ENCODE assay signal across 14 cellular contexts in genomic region chr6:159759645-159760044, GRCh38. TPM values are rescaled to one million over a fixed set of nuclear protein-coding genes. Genes with fewer than 3 reads are reported as not detected.
A peak's percentile ranks its signal among the peaks of the same experiment; 100 is the strongest.
DNase-seq lines count a peak whose midpoint lies in the region; ATAC-seq and TF ChIP-seq lines count a peak whose summit lies in the region.
"Had no signal": no experiment of that assay in that cellular context is flagged by ENCODE, and none has a peak within 500 bp of the region (broad histone marks: within the 10 kb centered on the region; RNA-seq: fewer than 3 reads in every experiment).

No MANE protein-coding gene starts in this region.

- peak overlapping the region; percentile 93 for H3K27ac ChIP-seq in endodermal cell (ENCODE audit: low read depth, low read length)
- H3K27ac ChIP-seq: brain microvascular endothelial cell, upper lobe of right lung had no signal

- H3K36me3 Mint-ChIP-seq in activated T-cell treated with anti-CD3 and anti-CD28 coated beads, Interleukin-2, amount 50 U/mL, for 4 hours (ENCODE audit: insufficient read depth), result peaks cover 25% of the 10 kb centered on the region
- H3K36me3 Mint-ChIP-seq in endodermal cell (ENCODE audit: low read depth), result peaks cover 56% of the 10 kb centered on the region
- peaks cover 38 to 48% of the 10 kb centered on the region in 2 donors for H3K36me3 Mint-ChIP-seq in CD14-positive monocyte

- no peak for ATAC-seq in activated T-cell treated with anti-CD3 and anti-CD28 coated beads, Interleukin-2, amount 50 U/mL, for 4 hours
- no peak for ATAC-seq in sciatic nerve
- ATAC-seq: HCT116, upper lobe of right lung had no signal

- H3K4me1 ChIP-seq in endodermal cell (ENCODE audit: control insufficient read depth, insufficient read depth, low read length) (peaks cover 4% of the 10 kb centered on the region), skeletal muscle satellite cell (ENCODE audit: control insufficient read depth, insufficient read depth, low read length) (peaks cover 41% of the 10 kb centered on the region)
- H3K4me1 ChIP-seq: BE2C had no signal

- no peak for DNase-seq in activated T-cell treated with anti-CD3 and anti-CD28 coated beads, Interleukin-2, amount 50 U/mL, for 4 hours
- DNase-seq in activated T-cell treated with anti-CD3 and anti-CD28 coated beads for 4 hours, result no peak
- peak; percentile 14 for DNase-seq in RKO (ENCODE audit: low spot score)
- DNase-seq in endodermal cell, result no peak
- no peak for DNase-seq in CD14-positive monocyte (ENCODE audit: low spot score)
- DNase-seq in middle frontal gyrus (ENCODE audit: extremely low spot score, low spot score), result no peak
- DNase-seq in sciatic nerve (ENCODE audit: low spot score), result no peak
- DNase-seq: BE2C, brain microvascular endothelial cell, Peyer's patch, upper lobe of right lung had no signal

- H3K27ac Mint-ChIP-seq in endodermal cell, result peak overlapping the region; percentile 96
- H3K27ac Mint-ChIP-seq in CD14-positive monocyte, result peak overlapping the region in 2 of 7 donors; percentile 23 to 56

- peak overlapping the region; percentile 29 for H3K4me3 Mint-ChIP-seq in activated T-cell treated with anti-CD3 and anti-CD28 coated beads, Interleukin-2, amount 50 U/mL, for 4 hours
- no peak overlapping the region for H3K4me3 Mint-ChIP-seq in endodermal cell
- no peak overlapping the region for H3K4me3 Mint-ChIP-seq in CD14-positive monocyte

- no peak overlapping the region for H3K9ac ChIP-seq in endodermal cell (ENCODE audit: extremely low read depth, low read length, poor library complexity, severe bottlenecking)
- peak overlapping the region; percentile 52 for H3K9ac ChIP-seq in skeletal muscle satellite cell (ENCODE audit: low read depth, low read length)

- H3K4me2 ChIP-seq in skeletal muscle satellite cell (ENCODE audit: low read length), result no peak overlapping the region

- TF ChIP-seq CTCF in endodermal cell (conservative IDR thresholded peaks at IDR 0.05) (no peak), CD14-positive monocyte (IDR thresholded peaks at IDR 0.05) (no peak)

- WGBS in endodermal cell (ENCODE audit: insufficient coverage in 1 of 2, insufficient read length in 1 of 2), 2 experiments, result no CpG with 5 or more reads among the region's 2 CpGs

- H3K4me1 Mint-ChIP-seq in activated T-cell treated with anti-CD3 and anti-CD28 coated beads, Interleukin-2, amount 50 U/mL, for 4 hours (ENCODE audit: low read depth), result peaks cover 30% of the 10 kb centered on the region
- H3K4me1 Mint-ChIP-seq in endodermal cell, result peaks cover 19% of the 10 kb centered on the region
- H3K4me1 Mint-ChIP-seq in CD14-positive monocyte, result peaks cover 26% of the 10 kb centered on the region

- no peaks in the 10 kb centered on the region for H3K27me3 ChIP-seq in endodermal cell (ENCODE audit: control insufficient read depth, insufficient read depth, low read length, poor library complexity, severe bottlenecking)
- no peaks in the 10 kb centered on the region for H3K27me3 ChIP-seq in skeletal muscle satellite cell (ENCODE audit: control insufficient read depth, insufficient read depth, low read length)
- H3K27me3 ChIP-seq: BE2C, brain microvascular endothelial cell, Peyer's patch, upper lobe of right lung had no signal

- no peaks in the 10 kb centered on the region for H3K9me3 ChIP-seq in endodermal cell (ENCODE audit: control insufficient read depth, low read length)
- H3K9me3 ChIP-seq in skeletal muscle satellite cell (replicated peaks; ENCODE audit: low read length), result no peaks in the 10 kb centered on the region
- H3K9me3 ChIP-seq: BE2C, Peyer's patch, upper lobe of right lung had no signal

- H3K4me3 ChIP-seq in endodermal cell (ENCODE audit: low read length) (no peak overlapping the region), skeletal muscle satellite cell (ENCODE audit: low read length) (no peak overlapping the region)
- H3K4me3 ChIP-seq: Peyer's patch, upper lobe of right lung had no signal

- no peaks in the 10 kb centered on the region for H3K27me3 Mint-ChIP-seq in activated T-cell treated with anti-CD3 and anti-CD28 coated beads, Interleukin-2, amount 50 U/mL, for 4 hours (ENCODE audit: low read depth)
- H3K27me3 Mint-ChIP-seq in endodermal cell (ENCODE audit: insufficient read depth), result no peaks in the 10 kb centered on the region
- no peaks in the 10 kb centered on the region for H3K27me3 Mint-ChIP-seq in CD14-positive monocyte (ENCODE audit: low read depth in 3 of 3)

- H3K36me3 ChIP-seq in endodermal cell (ENCODE audit: control insufficient read depth, insufficient read depth, low read length) (peaks cover 76% of the 10 kb centered on the region), skeletal muscle satellite cell (ENCODE audit: insufficient read depth, low read length) (peaks cover 47% of the 10 kb centered on the region)

- intact Hi-C loops in CD14-positive monocyte (cut with micrococcal nuclease), result loop anchor here (5.0 kb wide), 1 partner anchor 32 kb away; the partner anchor contains the start of gene WTAP (in 2 of the 2)
- intact Hi-C loops in sciatic nerve (cut with DNase I), result no loop called here

- H3K9me3 Mint-ChIP-seq in activated T-cell treated with anti-CD3 and anti-CD28 coated beads, Interleukin-2, amount 50 U/mL, for 4 hours, result no peaks in the 10 kb centered on the region
- H3K9me3 Mint-ChIP-seq in endodermal cell (no peaks in the 10 kb centered on the region), CD14-positive monocyte (no peaks in the 10 kb centered on the region)

RNA-seq across cellular contexts. Expression of gene ACAT2, which starts 2.2 kb away (rescaled TPM):
- total RNA-seq in activated T-cell treated with anti-CD3 and anti-CD28 coated beads, Interleukin-2, amount 50 U/mL, for 4 hours, result 10 to 100 TPM; 37.2 to 49.0 (median 44.1) TPM
- 100 to 1,000 TPM; 108 to 147 TPM for total RNA-seq in endodermal cell
- 161 TPM for polyA plus RNA-seq in endodermal cell (2013, experiment 1 of 2)
- polyA plus RNA-seq in endodermal cell (2013, experiment 2 of 2), result 165 TPM
- 14.6 and 26.6 TPM in 2 replicates for total RNA-seq in skeletal muscle satellite cell (2012; rRNA removed)
- 10 to 100 TPM; 19.5 to 24.4 TPM for polyA plus RNA-seq in CD14-positive monocyte
- 55.3 TPM for total RNA-seq in sciatic nerve

RNA-seq across cellular contexts. Expression of gene TCP1, which starts 29.8 kb away (rescaled TPM):
- total RNA-seq in activated T-cell treated with anti-CD3 and anti-CD28 coated beads, Interleukin-2, amount 50 U/mL, for 4 hours, result 100 to 1,000 TPM; 623 to 691 (median 686) TPM
- 100 to 1,000 TPM; 241 to 246 TPM for total RNA-seq in endodermal cell
- polyA plus RNA-seq in endodermal cell (2013, experiment 1 of 2), result 234 TPM
- polyA plus RNA-seq in endodermal cell (2013, experiment 2 of 2), result 228 TPM
- 290 and 301 TPM in 2 replicates for total RNA-seq in skeletal muscle satellite cell (2012; rRNA removed)
- polyA plus RNA-seq in CD14-positive monocyte, result 10 to 100 TPM; 44.5 to 69.3 TPM
- total RNA-seq in sciatic nerve, result 107 TPM

RNA-seq across cellular contexts. Expression of gene MRPL18, which starts 30.6 kb away (rescaled TPM):
- 100 to 1,000 TPM in 2 of 3 donors, 10 to 100 TPM in 1; 99.8 to 111 (median 101) TPM for total RNA-seq in activated T-cell treated with anti-CD3 and anti-CD28 coated beads, Interleukin-2, amount 50 U/mL, for 4 hours
- total RNA-seq in endodermal cell (10 to 100 TPM; 46.7 to 56.9 TPM), sciatic nerve (36.5 TPM)
- polyA plus RNA-seq in endodermal cell (2013, experiment 1 of 2), result 40.7 TPM
- 40.6 TPM for polyA plus RNA-seq in endodermal cell (2013, experiment 2 of 2)
- total RNA-seq in skeletal muscle satellite cell (2012; rRNA removed), result 87.7 and 89.8 TPM in 2 replicates
- polyA plus RNA-seq in CD14-positive monocyte, result 10 to 100 TPM; 74.1 to 88.2 TPM

RNA-seq across cellular contexts. Expression of gene WTAP, which starts 32.3 kb away (rescaled TPM):
- 100 to 1,000 TPM; 103 to 108 (median 104) TPM for total RNA-seq in activated T-cell treated with anti-CD3 and anti-CD28 coated beads, Interleukin-2, amount 50 U/mL, for 4 hours
- total RNA-seq in endodermal cell (100 to 1,000 TPM; 112 to 119 TPM), sciatic nerve (88.0 TPM)
- 117 TPM for polyA plus RNA-seq in endodermal cell (2013, experiment 1 of 2)
- polyA plus RNA-seq in endodermal cell (2013, experiment 2 of 2), result 110 TPM
- 69.0 and 115 TPM in 2 replicates for total RNA-seq in skeletal muscle satellite cell (2012; rRNA removed)
- polyA plus RNA-seq in CD14-positive monocyte, result 10 to 100 TPM; 94.7 to 95.9 TPM

RNA-seq across cellular contexts. Expression of gene PNLDC1, which starts 40.4 kb away (rescaled TPM):
- 1 to 10 TPM in 1 of 3 donors, under 1 TPM in 2; 0.14 to 2.0 (median 0.30) TPM for total RNA-seq in activated T-cell treated with anti-CD3 and anti-CD28 coated beads, Interleukin-2, amount 50 U/mL, for 4 hours
- total RNA-seq in endodermal cell (not detected), sciatic nerve (not detected)
- not detected for polyA plus RNA-seq in endodermal cell (2013, experiment 1 of 2)
- not detected for polyA plus RNA-seq in endodermal cell (2013, experiment 2 of 2)
- total RNA-seq in skeletal muscle satellite cell (2012; rRNA removed), result not detected in 2 replicates
- polyA plus RNA-seq in CD14-positive monocyte, result not detected
- total RNA-seq: fibroblast of lung, Peyer's patch had no signal
- polyA plus RNA-seq: fibroblast of lung had no signal
